Comparison of ENCODE assay signal across 14 cellular contexts in the genomic region with DNA sequence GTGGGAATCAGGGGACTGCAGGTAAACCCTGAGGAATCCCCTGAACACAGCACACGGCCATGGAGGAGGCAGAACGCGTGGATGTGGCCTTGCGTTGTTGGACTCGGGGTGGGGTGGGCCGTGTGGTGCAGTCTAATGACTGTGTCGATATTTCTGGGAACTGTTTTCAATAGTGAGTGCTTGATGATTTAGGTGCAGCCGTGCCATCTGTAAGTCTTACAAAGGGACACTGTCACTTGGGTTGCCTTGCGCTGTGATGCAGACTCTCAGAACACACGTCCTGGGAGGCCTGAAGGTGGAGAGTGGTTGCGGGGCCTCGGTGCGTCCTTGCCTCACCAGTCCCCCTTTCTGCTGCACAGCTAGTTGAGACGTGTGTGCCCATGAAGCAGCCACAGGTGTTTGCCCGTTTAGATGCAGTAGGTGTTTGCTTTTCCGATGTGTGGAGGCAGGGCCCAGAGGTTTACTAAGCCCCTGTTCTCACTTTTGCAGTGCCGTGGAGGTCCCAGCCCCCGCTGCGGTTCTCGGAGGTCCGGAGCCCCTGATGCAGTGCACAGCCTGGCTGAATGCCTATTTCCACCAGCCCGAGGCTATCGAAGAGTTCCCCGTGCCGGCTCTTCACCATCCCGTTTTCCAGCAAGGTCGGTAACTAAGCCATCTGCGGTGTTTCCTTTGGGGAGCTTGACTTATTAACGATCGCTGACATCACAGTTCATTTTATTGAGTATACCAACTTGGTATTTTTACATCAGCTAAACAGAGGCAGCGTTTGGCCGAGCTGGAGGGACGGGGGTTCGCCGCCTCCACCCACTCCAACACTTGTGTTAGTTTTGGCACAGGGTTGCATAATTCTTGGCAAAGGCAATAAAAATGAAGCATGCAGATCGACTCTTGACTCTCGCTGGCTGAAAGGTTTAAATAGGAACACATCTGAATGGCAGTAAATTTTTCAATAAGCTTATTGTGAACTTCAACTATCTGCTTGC.
DNase-seq lines count a peak whose midpoint lies in the region; ATAC-seq and TF ChIP-seq lines count a peak whose summit lies in the region.
"Had no signal": no experiment of that assay in that cellular context is flagged by ENCODE, and none has a peak within 500 bp of the region (broad histone marks: within the 10 kb centered on the region; RNA-seq: fewer than 3 reads in every experiment).

No MANE protein-coding gene starts in this region.

- H3K9me3 Mint-ChIP-seq in endodermal cell (no peaks in the 10 kb centered on the region), nephron (no peaks in the 10 kb centered on the region)
- no peaks in the 10 kb centered on the region for H3K9me3 Mint-ChIP-seq in activated CD4-positive, alpha-beta T cell treated with anti-CD3 and anti-CD28 coated beads, Interleukin-2, amount 10 ng/mL, durations not matched to agents 7 days and 5 days
- H3K9me3 Mint-ChIP-seq: effector memory CD8-positive, alpha-beta T cell; stimulated activated effector memory CD8-positive, alpha-beta T cell treated with anti-CD3 and anti-CD28 coated beads, Interleukin-12 subunit alpha, Interleukin-12 subunit beta, amount 100 ng/mL, for 72 hours had no signal

- H3K9ac ChIP-seq in endodermal cell (ENCODE audit: extremely low read depth, low read length, poor library complexity, severe bottlenecking): no peak overlapping the region

- peak; percentile 90 for DNase-seq in DMS153 (lab: John Stamatoyannopoulos, UW)
- DNase-seq in NCI-H345 (lab: John Stamatoyannopoulos, UW): peak; percentile 53
- DNase-seq in endodermal cell: peak; percentile 36
- DNase-seq in stimulated activated naive CD4-positive, alpha-beta T cell (lab: John Stamatoyannopoulos, UW): no peak
- DNase-seq in T-helper 17 cell: no peak
- DNase-seq in activated CD4-positive, alpha-beta T cell treated with anti-CD3 and anti-CD28 coated beads, Interleukin-2, amount 10 ng/mL, durations not matched to agents 7 days and 5 days: no peak
- DNase-seq: effector memory CD8-positive, alpha-beta T cell; stimulated activated CD4-positive, alpha-beta T cell treated with anti-CD3 and anti-CD28 coated beads, Interleukin-2, amount 100 ng/mL, for 24 hours had no signal

- peaks cover 10% of the 10 kb centered on the region for H3K36me3 Mint-ChIP-seq in endodermal cell (ENCODE audit: low read depth)
- H3K36me3 Mint-ChIP-seq in nephron (ENCODE audit: low read depth): peaks cover 6% of the 10 kb centered on the region
- peaks cover 5% of the 10 kb centered on the region for H3K36me3 Mint-ChIP-seq in T-helper 17 cell (ENCODE audit: low read depth)
- H3K36me3 Mint-ChIP-seq in activated CD4-positive, alpha-beta T cell treated with anti-CD3 and anti-CD28 coated beads, Interleukin-2, amount 10 ng/mL, durations not matched to agents 7 days and 5 days (ENCODE audit: low read depth): no peaks in the 10 kb centered on the region

- H3K27ac Mint-ChIP-seq in endodermal cell (peak overlapping the region; percentile 45), nephron (peak overlapping the region in 2 of 3 experiments; percentile 4 to 62), T-helper 17 cell (no peak overlapping the region)
- H3K27ac Mint-ChIP-seq in activated CD4-positive, alpha-beta T cell treated with anti-CD3 and anti-CD28 coated beads, Interleukin-2, amount 10 ng/mL, durations not matched to agents 7 days and 5 days: no peak overlapping the region
- H3K27ac Mint-ChIP-seq: B cell; effector memory CD8-positive, alpha-beta T cell; stimulated activated effector memory CD8-positive, alpha-beta T cell treated with anti-CD3 and anti-CD28 coated beads, Interleukin-12 subunit alpha, Interleukin-12 subunit beta, amount 100 ng/mL, for 72 hours had no signal

- ATAC-seq in T-helper 17 cell (no peak), GM18520 (IDR thresholded peaks at IDR 0.05; ENCODE audit: unreplicated experiment) (no peak)
- ATAC-seq: effector memory CD8-positive, alpha-beta T cell; HCT116; stimulated activated effector memory CD8-positive, alpha-beta T cell treated with anti-CD3 and anti-CD28 coated beads, Interleukin-12 subunit alpha, Interleukin-12 subunit beta, amount 100 ng/mL, for 72 hours had no signal

- CTCF ChIA-PET in activated CD4-positive, alpha-beta T cell treated with anti-CD3 and anti-CD28 coated beads, Interleukin-2, amount 10 ng/mL, durations not matched to agents 7 days and 5 days (lab: Charles Lee): no interaction called here

- H3K27me3 ChIP-seq in endodermal cell (ENCODE audit: control insufficient read depth, insufficient read depth, low read length, poor library complexity, severe bottlenecking): no peaks in the 10 kb centered on the region

- H3K27me3 Mint-ChIP-seq in endodermal cell (ENCODE audit: insufficient read depth): no peaks in the 10 kb centered on the region
- peaks cover 38% of the 10 kb centered on the region for H3K27me3 Mint-ChIP-seq in nephron (ENCODE audit: low read depth)
- no peaks in the 10 kb centered on the region for H3K27me3 Mint-ChIP-seq in T-helper 17 cell
- no peaks in the 10 kb centered on the region for H3K27me3 Mint-ChIP-seq in activated CD4-positive, alpha-beta T cell treated with anti-CD3 and anti-CD28 coated beads, Interleukin-2, amount 10 ng/mL, durations not matched to agents 7 days and 5 days
- H3K27me3 Mint-ChIP-seq: B cell; effector memory CD8-positive, alpha-beta T cell had no signal

- no peak overlapping the region for H3K4me3 Mint-ChIP-seq in endodermal cell
- peak overlapping the region in 1 of 3 experiments; percentile 59 for H3K4me3 Mint-ChIP-seq in nephron
- H3K4me3 Mint-ChIP-seq in T-helper 17 cell: no peak overlapping the region
- no peak overlapping the region for H3K4me3 Mint-ChIP-seq in activated CD4-positive, alpha-beta T cell treated with anti-CD3 and anti-CD28 coated beads, Interleukin-2, amount 10 ng/mL, durations not matched to agents 7 days and 5 days
- H3K4me3 Mint-ChIP-seq: B cell; effector memory CD8-positive, alpha-beta T cell; stimulated activated effector memory CD8-positive, alpha-beta T cell treated with anti-CD3 and anti-CD28 coated beads, Interleukin-12 subunit alpha, Interleukin-12 subunit beta, amount 100 ng/mL, for 72 hours had no signal

- TF ChIP-seq CTCF in endodermal cell (conservative IDR thresholded peaks at IDR 0.05) (no peak), nephron (IDR thresholded peaks at IDR 0.05; ENCODE audit: unreplicated experiment in 3 of 3) (no peak)

- 93 to 94% methylated on average over 33 to 37 of the region's 37 CpGs for WGBS in endodermal cell (ENCODE audit: insufficient coverage in 1 of 2, insufficient read length in 1 of 2), 2 experiments

- no peaks in the 10 kb centered on the region for H3K36me3 ChIP-seq in endodermal cell (ENCODE audit: control insufficient read depth, insufficient read depth, low read length)

- H3K9me3 ChIP-seq in endodermal cell (ENCODE audit: control insufficient read depth, low read length): no peaks in the 10 kb centered on the region
- H3K9me3 ChIP-seq in T-helper 17 cell (ENCODE audit: control insufficient read depth, low read length, poor library complexity, severe bottlenecking): no peaks in the 10 kb centered on the region

- POLR2A ChIA-PET in activated CD4-positive, alpha-beta T cell treated with anti-CD3 and anti-CD28 coated beads, Interleukin-2, amount 10 ng/mL, durations not matched to agents 7 days and 5 days (lab: Charles Lee): no interaction called here

- peaks cover 23% of the 10 kb centered on the region for H3K4me1 ChIP-seq in endodermal cell (ENCODE audit: control insufficient read depth, insufficient read depth, low read length)

- H3K27ac ChIP-seq in endodermal cell (ENCODE audit: low read depth, low read length): no peak overlapping the region
- H3K27ac ChIP-seq: SK-N-MC had no signal

- no peak overlapping the region for H3K4me3 ChIP-seq in endodermal cell (ENCODE audit: low read length)
- H3K4me3 ChIP-seq: SK-N-MC had no signal

- H3K4me1 Mint-ChIP-seq in endodermal cell (peaks cover 38% of the 10 kb centered on the region), nephron (peaks cover 27% of the 10 kb centered on the region), T-helper 17 cell (peaks cover 6% of the 10 kb centered on the region)
- H3K4me1 Mint-ChIP-seq in activated CD4-positive, alpha-beta T cell treated with anti-CD3 and anti-CD28 coated beads, Interleukin-2, amount 10 ng/mL, durations not matched to agents 7 days and 5 days: peaks cover 10% of the 10 kb centered on the region

Comparison
In these comparisons a context has a peak if more than half of its experiments do, and no peak if none do; other contexts are left out.
1. DNase-seq: peak in DMS153 (single experiment), NCI-H345 (single experiment) and endodermal cell (single experiment); none in stimulated activated naive CD4-positive, alpha-beta T cell (0 of 6), T-helper 17 cell (0 of 3) and activated CD4-positive, alpha-beta T cell treated with anti-CD3 and anti-CD28 coated beads, Interleukin-2, amount 10 ng/mL, durations not matched to agents 7 days and 5 days (single experiment).
2. H3K27ac Mint-ChIP-seq: peak in endodermal cell (single experiment) and nephron (2 of 3); none in T-helper 17 cell (single experiment) and activated CD4-positive, alpha-beta T cell treated with anti-CD3 and anti-CD28 coated beads, Interleukin-2, amount 10 ng/mL, durations not matched to agents 7 days and 5 days (single experiment).